Comparison of ENCODE assay signal across 27 cellular contexts in genomic region chr19:5995606-5996005, GRCh38. TPM values are rescaled to one million over a fixed set of nuclear protein-coding genes. Genes with fewer than 3 reads are reported as not detected.
A peak's percentile ranks its signal among the peaks of the same experiment; 100 is the strongest.
DNase-seq lines count a peak whose midpoint lies in the region; ATAC-seq, FAIRE-seq and TF ChIP-seq lines count a peak whose summit lies in the region.
"Had no signal": no experiment of that assay in that cellular context is flagged by ENCODE, and none has a peak within 500 bp of the region (broad histone marks: within the 10 kb centered on the region; RNA-seq: fewer than 3 reads in every experiment).

No MANE protein-coding gene starts in this region.

- TF ChIP-seq CTCF in MM.1S (IDR thresholded peaks at IDR 0.05; ENCODE audit: low read length) = no peak
- no peak for TF ChIP-seq CTCF in kidney (IDR thresholded peaks at IDR 0.05; ENCODE audit: borderline replicate concordance, extremely low read depth, insufficient read depth)
- TF ChIP-seq CTCF in osteoblast (IDR thresholded peaks at IDR 0.05; ENCODE audit: extremely low read depth, low read depth, low read length) = no peak

- H3K27me3 ChIP-seq in BLaER1 (no peaks in the 10 kb centered on the region), MM.1S (replicated peaks; ENCODE audit: insufficient read depth, low read length) (peaks cover 83% of the 10 kb centered on the region), osteoblast (ENCODE audit: insufficient read depth, low read length) (no peaks in the 10 kb centered on the region)

- no peak for FAIRE-seq in kidney (lab: Jason Lieb, UNC)
- FAIRE-seq: A549, D721Med, GM12878, GM12892, GM18507 had no signal

- H3K36me3 ChIP-seq in BLaER1 = peaks cover 3% of the 10 kb centered on the region
- no peaks in the 10 kb centered on the region for H3K36me3 ChIP-seq in MM.1S (replicated peaks; ENCODE audit: insufficient read depth, low read length)
- no peaks in the 10 kb centered on the region for H3K36me3 ChIP-seq in kidney (ENCODE audit: control insufficient read depth in 1 of 2, insufficient read depth in 2 of 2, low read length in 2 of 2)
- no peaks in the 10 kb centered on the region for H3K36me3 ChIP-seq in osteoblast (ENCODE audit: insufficient read depth, low read length)

- H3K9ac ChIP-seq in BLaER1 (peak overlapping the region; percentile 76), MM.1S (ENCODE audit: low read length) (no peak overlapping the region), kidney (ENCODE audit: low read length in 2 of 2) (no peak overlapping the region)

- no peaks in the 10 kb centered on the region for H3K9me2 ChIP-seq in MM.1S (replicated peaks; ENCODE audit: insufficient read depth, low read length)

- H3K79me2 ChIP-seq in MM.1S (ENCODE audit: low read length) (no peaks in the 10 kb centered on the region), osteoblast (ENCODE audit: insufficient read depth, low read length) (no peaks in the 10 kb centered on the region)

- H3K9me3 ChIP-seq in BLaER1 (peaks cover 21% of the 10 kb centered on the region), MM.1S (replicated peaks; ENCODE audit: insufficient read depth, low read length) (no peaks in the 10 kb centered on the region), kidney (ENCODE audit: control insufficient read depth in 1 of 2, low read length in 2 of 2) (no peaks in the 10 kb centered on the region), osteoblast (ENCODE audit: low read depth, low read length) (no peaks in the 10 kb centered on the region)
- H3K9me3 ChIP-seq: A549, Caco-2 had no signal

- H3F3A ChIP-seq in MM.1S (ENCODE audit: insufficient read depth, low read length) = no peaks in the 10 kb centered on the region

- H3K4me3 ChIP-seq in BLaER1 = peak overlapping the region; percentile 47
- H3K4me3 ChIP-seq in MM.1S (ENCODE audit: low read length) = no peak overlapping the region; the same call in 1 of the 2 replicates
- no peak overlapping the region for H3K4me3 ChIP-seq in kidney (ENCODE audit: low read length in 2 of 2)
- no peak overlapping the region for H3K4me3 ChIP-seq in osteoblast (ENCODE audit: insufficient read depth, low read length)
- H3K4me3 ChIP-seq: A549, GM12878 had no signal

- H3K27ac ChIP-seq in BLaER1 = peak overlapping the region; percentile 92
- no peak overlapping the region for H3K27ac ChIP-seq in MM.1S (ENCODE audit: low read length)
- no peak overlapping the region for H3K27ac ChIP-seq in kidney (ENCODE audit: low read depth in 2 of 2, low read length in 2 of 2)
- no peak overlapping the region for H3K27ac ChIP-seq in osteoblast (ENCODE audit: low read depth, low read length)
- H3K27ac ChIP-seq: 22Rv1, A549, C4-2B had no signal

- no peak overlapping the region for H2AFZ ChIP-seq in MM.1S (ENCODE audit: low read length)
- H2AFZ ChIP-seq in osteoblast (ENCODE audit: low read length) = no peak overlapping the region

- ATAC-seq in HG02610 (IDR thresholded peaks at IDR 0.05; ENCODE audit: unreplicated experiment) = no peak
- ATAC-seq: A549; CD8-positive, alpha-beta T cell; GM12878 had no signal

- intact Hi-C loops in kidney (cut with DNase I) = no loop called here

- H4K20me1 ChIP-seq in BLaER1 (no peaks in the 10 kb centered on the region), MM.1S (ENCODE audit: insufficient read depth, low read length) (no peaks in the 10 kb centered on the region), osteoblast (ENCODE audit: insufficient read depth, low read length) (no peaks in the 10 kb centered on the region)

- DNase-seq in MM.1S (no peak), kidney (peak; percentile 60), osteoblast (ENCODE audit: insufficient read length, low spot score, missing footprints) (peak; percentile 27), glomerular visceral epithelial cell (ENCODE audit: extremely low spot score) (no peak), NCI-H146 treated with DMSO at 0.1 percent for 48 hours (lab: John Stamatoyannopoulos, UW; ENCODE audit: unreplicated experiment) (no peak), DMS 273 (lab: John Stamatoyannopoulos, UW; ENCODE audit: unreplicated experiment) (no peak)
- DNase-seq: AML-193; Caco-2; Calu3; CD4-positive, alpha-beta T cell; CD8-positive, alpha-beta T cell; DMS 273 treated with DMSO at 0.1 percent for 48 hours; DMS153; DMS53; DMS79; DND-41; EL; GDM1 had no signal

- H3K4me1 ChIP-seq in BLaER1 (peaks cover 68% of the 10 kb centered on the region), MM.1S (ENCODE audit: low read length) (no peaks in the 10 kb centered on the region), kidney (ENCODE audit: control insufficient read depth in 1 of 2, insufficient read depth in 1 of 2, low read depth in 1 of 2, low read length in 2 of 2) (peaks cover 0 to 5% of the 10 kb centered on the region in 2 donors), osteoblast (ENCODE audit: insufficient read depth, low read length) (no peaks in the 10 kb centered on the region)
- H3K4me1 ChIP-seq: A549 had no signal

- peak overlapping the region; percentile 91 for H3K4me2 ChIP-seq in BLaER1
- peak overlapping the region; percentile 51; the same call in 1 of the 2 replicates for H3K4me2 ChIP-seq in MM.1S (ENCODE audit: low read depth, low read length)
- no peak overlapping the region for H3K4me2 ChIP-seq in osteoblast (ENCODE audit: insufficient read depth, low read length)
- H3K4me2 ChIP-seq: A549 had no signal

RNA-seq across cellular contexts. Expression of gene RANBP3, which starts 17.7 kb away (rescaled TPM):
- total RNA-seq in kidney (69.7 TPM), osteoblast (40.5 and 42.1 TPM in 2 replicates)
- polyA plus RNA-seq in kidney (ENCODE audit: insufficient read depth, low read depth, low replicate concordance) = 33.7 TPM

Comparison
In these comparisons a context has a peak if more than half of its experiments do, and no peak if none do; other contexts are left out.
1. DNase-seq: peak in kidney (single experiment) and osteoblast (single experiment); none in MM.1S (single experiment), glomerular visceral epithelial cell (single experiment), NCI-H146 treated with DMSO at 0.1 percent for 48 hours (single experiment) and DMS 273 (single experiment).